In genomic region chr17:49496183-49496865, GRCh38 we compare ENCODE assay signal across 8 cellular contexts. TPM values are rescaled to one million over a fixed set of nuclear protein-coding genes. Genes with fewer than 3 reads are reported as not detected.
DNase-seq lines count a peak whose midpoint lies in the region; ATAC-seq lines count a peak whose summit lies in the region.

No MANE protein-coding gene starts in this region.

- under 1% methylated on average over 75 of the region's 85 CpGs for WGBS in mesenchymal stem cell

- no peak overlapping the region for H2BK120ac ChIP-seq in mesenchymal stem cell (ENCODE audit: low read depth, low read length)

- no peaks in the 10 kb centered on the region for H3K79me1 ChIP-seq in mesenchymal stem cell (replicated peaks; ENCODE audit: low read length, poor library complexity, severe bottlenecking)

- H3K4me1 ChIP-seq in mesenchymal stem cell (ENCODE audit: control insufficient read depth, insufficient read depth, low read depth, low read length) = peaks cover 27% of the 10 kb centered on the region

- H3K23ac ChIP-seq in mesenchymal stem cell (ENCODE audit: low read length in 2 of 2) = peak overlapping the region; percentile 11 to 95

- peak overlapping the region in 1 of 2 experiments; percentile 32 for H2BK12ac ChIP-seq in mesenchymal stem cell (ENCODE audit: low read length in 2 of 2)

- no peak overlapping the region for H2AK5ac ChIP-seq in mesenchymal stem cell (ENCODE audit: low read length, severe bottlenecking)

- H3K4me3 ChIP-seq in mesenchymal stem cell (ENCODE audit: insufficient read depth in 1 of 2, low read depth in 1 of 2, low read length in 2 of 2) = peak overlapping the region; percentile 16 to 63

- no peak overlapping the region for H2BK5ac ChIP-seq in mesenchymal stem cell (ENCODE audit: low read depth, low read length, poor library complexity, severe bottlenecking)

- peak; percentile 78 for ATAC-seq in effector memory CD8-positive, alpha-beta T cell (replicated peaks)

- H3K9ac ChIP-seq in mesenchymal stem cell (ENCODE audit: low read length) = no peak overlapping the region

- H3K36me3 Mint-ChIP-seq in effector memory CD8-positive, alpha-beta T cell (ENCODE audit: insufficient read depth) = peaks cover 9% of the 10 kb centered on the region

- peak overlapping the region; percentile 49 for H4K8ac ChIP-seq in mesenchymal stem cell (ENCODE audit: low read length)

- peaks cover 25 to 26% of the 10 kb centered on the region in 2 donors for H3K4me1 Mint-ChIP-seq in effector memory CD8-positive, alpha-beta T cell (ENCODE audit: low read depth in 2 of 2)

- no peaks in the 10 kb centered on the region for H3K9me3 ChIP-seq in mesenchymal stem cell (ENCODE audit: control insufficient read depth, low read length)

- H3K4me2 ChIP-seq in mesenchymal stem cell (ENCODE audit: low read length, poor library complexity, severe bottlenecking) = peak overlapping the region; percentile 75

- no peak overlapping the region for H4K91ac ChIP-seq in mesenchymal stem cell (ENCODE audit: low read length)

- H3K18ac ChIP-seq in mesenchymal stem cell (ENCODE audit: low read depth in 1 of 2, low read length in 2 of 2) = no peak overlapping the region

- peak overlapping the region; percentile 86 to 89 for H3K4me3 Mint-ChIP-seq in effector memory CD8-positive, alpha-beta T cell

- H3K27me3 Mint-ChIP-seq in effector memory CD8-positive, alpha-beta T cell = peaks cover 35 to 54% of the 10 kb centered on the region in 2 donors

- peak overlapping the region; percentile 55 to 77 for H3K27ac Mint-ChIP-seq in effector memory CD8-positive, alpha-beta T cell

- no peak overlapping the region for H3K27ac ChIP-seq in mesenchymal stem cell (ENCODE audit: low read length, poor library complexity, severe bottlenecking)

- H2AFZ ChIP-seq in mesenchymal stem cell (ENCODE audit: low read depth, low read length) = no peak overlapping the region

- H3K4ac ChIP-seq in mesenchymal stem cell (ENCODE audit: low read depth in 1 of 2, low read length in 2 of 2) = no peak overlapping the region

- peak overlapping the region; percentile 36 for H2BK15ac ChIP-seq in mesenchymal stem cell (ENCODE audit: low read depth, poor library complexity, severe bottlenecking)

- no peak overlapping the region for H3K14ac ChIP-seq in mesenchymal stem cell (ENCODE audit: low read length in 2 of 2)

- no peaks in the 10 kb centered on the region for H3K9me3 Mint-ChIP-seq in effector memory CD8-positive, alpha-beta T cell

- no peaks in the 10 kb centered on the region for H3K36me3 ChIP-seq in mesenchymal stem cell (ENCODE audit: control insufficient read depth in 1 of 2, insufficient read depth in 2 of 2, low read depth in 1 of 2, low read length in 2 of 2)

- peaks cover 87% of the 10 kb centered on the region in 2 experiments for H3K27me3 ChIP-seq in mesenchymal stem cell (ENCODE audit: control insufficient read depth in 1 of 2, insufficient read depth in 1 of 2, low read length in 2 of 2)

- DNase-seq in NCI-H1436 (lab: John Stamatoyannopoulos, UW) (peak; percentile 76), NCI-H1436 treated with DMSO at 0.1 percent for 48 hours (lab: John Stamatoyannopoulos, UW) (no peak), NCI-H2227 (lab: John Stamatoyannopoulos, UW; ENCODE audit: unreplicated experiment) (peak; percentile 85), mesenchymal stem cell (peak; percentile 59), NCI-H187 treated with DMSO at 0.1 percent for 48 hours (lab: John Stamatoyannopoulos, UW) (no peak)
- peak; percentile 63 to 65 for DNase-seq in activated CD8-positive, alpha-beta memory T cell treated with anti-CD3 and anti-CD28 coated beads for 4 hours (ENCODE audit: low read depth in 2 of 2)
- DNase-seq in effector memory CD8-positive, alpha-beta T cell = peak; percentile 85 to 86 (median 86)
- peak; percentile 69 for DNase-seq in stimulated activated CD8-positive, alpha-beta memory T cell treated with anti-CD3 and anti-CD28 coated beads, Interleukin-12 subunit alpha, Interleukin-12 subunit beta, amount 100 ng/mL, for 1 hour (ENCODE audit: low read depth)

RNA-seq across cellular contexts. Expression of gene NGFR, which starts 1.2 kb away (rescaled TPM):
- 12.1 TPM for polyA plus RNA-seq in mesenchymal stem cell (2013, experiment 1 of 2)
- 11.7 TPM for polyA plus RNA-seq in mesenchymal stem cell (2013, experiment 2 of 2)

Comparison
In these comparisons a context has a peak if more than half of its experiments do, and no peak if none do; other contexts are left out.
1. DNase-seq: peak in NCI-H1436 (single experiment), NCI-H2227 (single experiment), activated CD8-positive, alpha-beta memory T cell treated with anti-CD3 and anti-CD28 coated beads for 4 hours (2 of 2), effector memory CD8-positive, alpha-beta T cell (3 of 3), mesenchymal stem cell (single experiment) and stimulated activated CD8-positive, alpha-beta memory T cell treated with anti-CD3 and anti-CD28 coated beads, Interleukin-12 subunit alpha, Interleukin-12 subunit beta, amount 100 ng/mL, for 1 hour (single experiment); none in NCI-H1436 treated with DMSO at 0.1 percent for 48 hours (single experiment) and NCI-H187 treated with DMSO at 0.1 percent for 48 hours (single experiment).